ENCODE assay signal across 24 cellular contexts in the genomic region with DNA sequence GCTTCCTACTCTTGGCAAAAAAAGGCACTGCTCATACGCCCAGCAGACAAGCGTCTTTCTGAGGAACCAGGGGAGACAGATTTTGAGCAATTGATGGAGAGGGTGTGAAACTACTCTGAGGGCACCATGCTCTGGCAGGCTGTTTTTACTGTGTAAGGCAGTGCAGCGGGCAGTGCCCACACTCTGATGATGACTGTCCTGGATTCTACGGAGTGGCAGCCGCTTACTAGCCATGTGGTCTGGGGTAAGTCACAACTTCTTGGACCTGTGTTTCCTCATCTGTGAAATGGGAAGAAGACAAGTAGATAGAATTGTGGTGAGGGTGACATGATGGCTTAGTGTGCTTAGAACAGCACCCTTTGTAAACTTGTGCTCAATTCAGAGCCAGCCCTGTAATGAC. TPM values are rescaled to one million over a fixed set of nuclear protein-coding genes. Genes with fewer than 3 reads are reported as not detected.
"Had no signal": no experiment of that assay in that cellular context is flagged by ENCODE, and none has a peak within 500 bp of the region (broad histone marks: within the 10 kb centered on the region; RNA-seq: fewer than 3 reads in every experiment).

No MANE protein-coding gene starts in this region.

- H3K27ac ChIP-seq: gastrocnemius medialis, pancreas, right lobe of liver had no signal

- DNase-seq: activated B cell treated with CpG ODN at 0.5 μM for 24 hours; activated CD4-positive, alpha-beta memory T cell treated with anti-CD3 and anti-CD28 coated beads, Interleukin-2, amount 10 ng/mL, durations not matched to agents 7 days and 5 days; activated CD4-positive, alpha-beta T cell treated with anti-CD3 and anti-CD28 coated beads for 4 hours; activated CD8-positive, alpha-beta memory T cell treated with anti-CD3 and anti-CD28 coated beads, Interleukin-2, amount 10 ng/mL, durations not matched to agents 7 days and 5 days; activated naive CD4-positive, alpha-beta T cell treated with anti-CD3 and anti-CD28 coated beads for 36 hours; central memory CD4-positive, alpha-beta T cell; gastrocnemius medialis; heart left ventricle; left lung; mesenchymal stem cell; mucosa of descending colon; naive B cell; pancreas; right lobe of liver; small intestine; stimulated activated CD4-positive, alpha-beta T cell treated with anti-CD3 and anti-CD28 coated beads, Interleukin-4, amount 100 ng/mL, for 1 hour; stomach; testis had no signal

- H3K27me3 ChIP-seq: dorsolateral prefrontal cortex, gastrocnemius medialis, heart left ventricle, left lung, pancreas, right lobe of liver, stomach, testis had no signal

- H3K4me3 ChIP-seq: gastrocnemius medialis, left lung, mucosa of descending colon, pancreas, right lobe of liver, stomach, testis had no signal

- H3K9me3 ChIP-seq: gastrocnemius medialis, heart left ventricle, left lung, mucosa of descending colon, pancreas, right lobe of liver, stomach, testis had no signal

- FAIRE-seq: colon, pancreas, small intestine, TTC549, urothelium cell line had no signal

- ATAC-seq: activated CD8-positive, alpha-beta memory T cell treated with anti-CD3 and anti-CD28 coated beads, Interleukin-2, amount 10 ng/mL, durations not matched to agents 7 days and 5 days; mucosa of descending colon had no signal

- H3K36me3 ChIP-seq: gastrocnemius medialis, heart left ventricle, left lung, pancreas, right lobe of liver, stomach had no signal

RNA-seq across cellular contexts. Expression of a gene that starts 38.8 kb away (rescaled TPM):
- total RNA-seq: activated B cell treated with CpG ODN at 0.5 μM for 24 hours; activated CD4-positive, alpha-beta memory T cell treated with anti-CD3 and anti-CD28 coated beads, Interleukin-2, amount 10 ng/mL, durations not matched to agents 7 days and 5 days; activated CD8-positive, alpha-beta memory T cell treated with anti-CD3 and anti-CD28 coated beads, Interleukin-2, amount 10 ng/mL, durations not matched to agents 7 days and 5 days; activated naive CD4-positive, alpha-beta T cell treated with anti-CD3 and anti-CD28 coated beads for 36 hours; activated T-helper 2 cell treated with anti-CD3 and anti-CD28 coated beads, Interferon-gamma antibody, Interleukin-2, Interleukin-4, amounts not matched to agents 10 μg/mL and 5 μg/mL and 100 μg/mL, durations not matched to agents 14 hours and 24 hours and 36 hours; gastrocnemius medialis; kidney epithelial cell; mucosa of descending colon; pancreas; right lobe of liver had no signal
- polyA plus RNA-seq: pancreas had no signal

RNA-seq across cellular contexts. Expression of a gene that starts 44.3 kb away (rescaled TPM):
- total RNA-seq: activated CD4-positive, alpha-beta memory T cell treated with anti-CD3 and anti-CD28 coated beads, Interleukin-2, amount 10 ng/mL, durations not matched to agents 7 days and 5 days; activated naive CD4-positive, alpha-beta T cell treated with anti-CD3 and anti-CD28 coated beads for 36 hours; activated T-helper 2 cell treated with anti-CD3 and anti-CD28 coated beads, Interferon-gamma antibody, Interleukin-2, Interleukin-4, amounts not matched to agents 10 μg/mL and 5 μg/mL and 100 μg/mL, durations not matched to agents 14 hours and 24 hours and 36 hours had no signal
